6 cellular contexts compared by ENCODE assay signal in genomic region chr19:1904385-1905070, GRCh38. TPM values are rescaled to one million over a fixed set of nuclear protein-coding genes. Genes with fewer than 3 reads are reported as not detected.
DNase-seq lines count a peak whose midpoint lies in the region; ATAC-seq, FAIRE-seq and TF ChIP-seq lines count a peak whose summit lies in the region.

No MANE protein-coding gene starts in this region.

- no peak for TF ChIP-seq CTCF in A549 (IDR thresholded peaks at IDR 0.05)

- H3K4me3 Mint-ChIP-seq in immature natural killer cell, result peak overlapping the region in 4 of 5 donors; percentile 30 to 81 (median 74)

- H3K4me1 Mint-ChIP-seq in immature natural killer cell, result peaks cover 25 to 34% of the 10 kb centered on the region in 2 donors

- H3K9me3 Mint-ChIP-seq in immature natural killer cell, result no peaks in the 10 kb centered on the region

- peak overlapping the region; percentile 65; the same call in 1 of the 3 replicates for H3K4me3 ChIP-seq in A549

- H3K4me2 ChIP-seq in A549, result peak overlapping the region; percentile 54

- TF ChIP-seq POLR2A in A549 (IDR thresholded peaks at IDR 0.05; ENCODE audit: low read length), result no peak

- no peak for TF ChIP-seq RAD21 in A549 (conservative IDR thresholded peaks at IDR 0.05 in 1 of 2, IDR thresholded peaks at IDR 0.05 in 1 of 2)

- 59% methylated on average over 11 of the region's 12 CpGs for WGBS in A549 (ENCODE audit: missing lambda C conversion rate)

- no peak for FAIRE-seq in A549 (lab: Jason Lieb, UNC)

- no peaks in the 10 kb centered on the region for H3K36me3 Mint-ChIP-seq in immature natural killer cell

- H3K27me3 Mint-ChIP-seq in immature natural killer cell (ENCODE audit: low read depth in 3 of 3), result peaks cover 6 to 10% (median 7%) of the 10 kb centered on the region in 3 donors

- no peak for TF ChIP-seq EP300 in A549 (IDR thresholded peaks at IDR 0.05)

- peak overlapping the region; percentile 48 to 85 (median 77) for H3K27ac Mint-ChIP-seq in immature natural killer cell

- DNase-seq in A549 (ENCODE audit: low read depth in 1 of 2, low spot score in 1 of 2) (no peak), SKM-1 treated with dmso at 0.1 percent for 144 hours (lab: John Stamatoyannopoulos, UW; ENCODE audit: unreplicated experiment) (peak; percentile 51), immature natural killer cell (no peak), NCI-H526 treated with DMSO at 0.1 percent for 48 hours (lab: John Stamatoyannopoulos, UW) (no peak), DMS153 (lab: John Stamatoyannopoulos, UW) (no peak)

- H3K4me1 ChIP-seq in A549, result peaks cover 15% of the 10 kb centered on the region; the same call in 1 of the 3 replicates

- ATAC-seq in A549, result no peak
- peak; percentile 3 for ATAC-seq in GM19467 (IDR thresholded peaks at IDR 0.05; ENCODE audit: unreplicated experiment)

- CTCF ChIA-PET in A549 (lab: Yijun Ruan, JAX), result interaction anchor here (0.7 to 1.1 kb wide), 2 partner anchors 12 to 26 kb away, joined by 3 read pairs; no protein-coding TSS in a partner anchor

- POLR2A ChIA-PET in A549 (lab: Yijun Ruan, JAX), result no interaction called here

- H3K27ac ChIP-seq in A549, result peak overlapping the region; percentile 60 to 98

- H3K9me3 ChIP-seq in A549, result no peaks in the 10 kb centered on the region

TF ChIP-seq in A549, 52 proteins besides CTCF, POLR2A, EP300 and RAD21:
- TF ChIP-seq CHD4 (IDR thresholded peaks at IDR 0.05; ENCODE audit: borderline replicate concordance) (no peak), HOXA7 (CRISPR knock-in tag; IDR thresholded peaks at IDR 0.05) (no peak), HES2 (IDR thresholded peaks at IDR 0.05) (no peak), MYC (IDR thresholded peaks at IDR 0.05; ENCODE audit: borderline replicate concordance, low read length) (no peak), HOXB13 (CRISPR knock-in tag; IDR thresholded peaks at IDR 0.05; ENCODE audit: low read depth) (no peak), MAZ (IDR thresholded peaks at IDR 0.05; ENCODE audit: borderline replicate concordance, low read depth, low read length) (no peak), GATA3 (IDR thresholded peaks at IDR 0.05; ENCODE audit: borderline replicate concordance) (no peak), TP53 (CRISPR knock-in tag; IDR thresholded peaks at IDR 0.05) (no peak)

RNA-seq across cellular contexts. Expression of gene ADAT3, which starts 0.7 kb away (rescaled TPM):
- polyA plus RNA-seq in A549 (2011; rRNA removed) (0.65 and 0.66 TPM in 2 replicates), A549 (2017; fragmentation: RNase III; extraction: RNeasy Plus Mini Kit Qiagen cat#74134 plus additional on column Dnase treatment) (4.2 to 5.6 TPM (median 5.3 TPM) in 3 replicates), immature natural killer cell (10 to 100 TPM in 1 of 3 donors, 1 to 10 TPM in 2; 2.1 to 10.0 (median 4.3) TPM)
- 4.3 and 7.9 TPM in 2 replicates for polyA plus RNA-seq in A549 (2012; cell fraction: cytosol; rRNA removed)
- 9.1 and 18.1 TPM in 2 replicates for polyA plus RNA-seq in A549 (2012; cell fraction: nucleus; rRNA removed)
- 0.58 and 1.3 TPM in 2 replicates for polyA minus RNA-seq in A549 (2011; rRNA and poly(A)+ RNA removed)

RNA-seq across cellular contexts. Expression of gene SCAMP4, which starts 0.7 kb away (rescaled TPM):
- polyA plus RNA-seq in A549 (2011; rRNA removed) (7.6 and 11.9 TPM in 2 replicates), A549 (2017; fragmentation: RNase III; extraction: RNeasy Plus Mini Kit Qiagen cat#74134 plus additional on column Dnase treatment) (60.9 to 63.4 TPM (median 63.0 TPM) in 3 replicates), immature natural killer cell (10 to 100 TPM in 2 of 3 donors, 1 to 10 TPM in 1; 7.6 to 31.9 (median 22.6) TPM)
- polyA plus RNA-seq in A549 (2012; cell fraction: cytosol; rRNA removed), result 30.6 and 45.0 TPM in 2 replicates
- 52.5 and 89.2 TPM in 2 replicates for polyA plus RNA-seq in A549 (2012; cell fraction: nucleus; rRNA removed)
- polyA minus RNA-seq in A549 (2011; rRNA and poly(A)+ RNA removed), result 7.4 and 13.4 TPM in 2 replicates

RNA-seq across cellular contexts. Expression of gene ABHD17A, which starts 19.2 kb away (rescaled TPM):
- polyA plus RNA-seq in A549 (2011; rRNA removed) (12.8 and 14.8 TPM in 2 replicates), A549 (2017; fragmentation: RNase III; extraction: RNeasy Plus Mini Kit Qiagen cat#74134 plus additional on column Dnase treatment) (20.9 to 23.1 TPM (median 21.7 TPM) in 3 replicates), immature natural killer cell (100 to 1,000 TPM; 652 to 783 (median 741) TPM)
- 38.5 and 63.7 TPM in 2 replicates for polyA plus RNA-seq in A549 (2012; cell fraction: cytosol; rRNA removed)
- polyA plus RNA-seq in A549 (2012; cell fraction: nucleus; rRNA removed), result 70.9 and 111 TPM in 2 replicates
- polyA minus RNA-seq in A549 (2011; rRNA and poly(A)+ RNA removed), result 4.3 and 5.5 TPM in 2 replicates

RNA-seq across cellular contexts. Expression of gene CSNK1G2, which starts 36.4 kb away (rescaled TPM):
- polyA plus RNA-seq in A549 (2011; rRNA removed) (14.4 and 15.5 TPM in 2 replicates), A549 (2017; fragmentation: RNase III; extraction: RNeasy Plus Mini Kit Qiagen cat#74134 plus additional on column Dnase treatment) (36.9 to 43.7 TPM (median 42.0 TPM) in 3 replicates), immature natural killer cell (10 to 100 TPM; 18.0 to 35.4 (median 21.8) TPM)
- 77.4 and 94.1 TPM in 2 replicates for polyA plus RNA-seq in A549 (2012; cell fraction: cytosol; rRNA removed)
- 332 and 422 TPM in 2 replicates for polyA plus RNA-seq in A549 (2012; cell fraction: nucleus; rRNA removed)
- polyA minus RNA-seq in A549 (2011; rRNA and poly(A)+ RNA removed), result 14.2 and 24.8 TPM in 2 replicates

RNA-seq across cellular contexts. Expression of gene KLF16, which starts 41.1 kb away (rescaled TPM):
- polyA plus RNA-seq in A549 (2011; rRNA removed) (4.1 and 5.8 TPM in 2 replicates), A549 (2017; fragmentation: RNase III; extraction: RNeasy Plus Mini Kit Qiagen cat#74134 plus additional on column Dnase treatment) (23.9 to 28.0 TPM (median 25.7 TPM) in 3 replicates), immature natural killer cell (under 1 TPM; 0.12 to 0.55 (median 0.49) TPM)
- polyA plus RNA-seq in A549 (2012; cell fraction: cytosol; rRNA removed), result 22.9 and 43.9 TPM in 2 replicates
- polyA plus RNA-seq in A549 (2012; cell fraction: nucleus; rRNA removed), result 36.5 and 74.1 TPM in 2 replicates
- polyA minus RNA-seq in A549 (2011; rRNA and poly(A)+ RNA removed), result 2.7 and 4.3 TPM in 2 replicates

Comparison
In these comparisons a context has a peak if more than half of its experiments do, and no peak if none do; other contexts are left out.
1. RNA of gene ABHD17A, which starts 19.2 kb away (polyA plus RNA-seq): 652 to 783 TPM in immature natural killer cell; 12.8 to 111 TPM in A549; every median in the first group is over 4 times any median in the second.